In genomic region chr7:85897967-85898366, GRCh38 we compare ENCODE assay signal across 28 cellular contexts.
"Had no signal": no experiment of that assay in that cellular context is flagged by ENCODE, and none has a peak within 500 bp of the region (broad histone marks: within the 10 kb centered on the region; RNA-seq: fewer than 3 reads in every experiment).

No MANE protein-coding gene starts in this region.

- H3K36me3 ChIP-seq: adrenal gland, esophagus muscularis mucosa, gastrocnemius medialis, heart left ventricle had no signal

- ATAC-seq: activated CD4-positive, alpha-beta T cell treated with anti-CD3 and anti-CD28 coated beads for 36 hours; activated CD8-positive, alpha-beta memory T cell treated with anti-CD3 and anti-CD28 coated beads, Interleukin-2, amount 10 ng/mL, durations not matched to agents 7 days and 5 days; activated CD8-positive, alpha-beta T cell treated with anti-CD3 and anti-CD28 coated beads, Interleukin-2, amount 10 ng/mL, durations not matched to agents 7 days and 5 days; activated naive CD8-positive, alpha-beta T cell treated with anti-CD3 and anti-CD28 coated beads, Interleukin-2, amount 50 U/mL, for 24 hours; body of pancreas; effector memory CD8-positive, alpha-beta T cell; foreskin keratinocyte; gastrocnemius medialis; heart left ventricle had no signal

- H3K9me3 ChIP-seq: adrenal gland, body of pancreas, esophagus muscularis mucosa, gastrocnemius medialis, heart left ventricle had no signal

- H3K4me3 ChIP-seq: adrenal gland, body of pancreas, esophagus muscularis mucosa, gastrocnemius medialis, heart left ventricle had no signal

- H3K27me3 ChIP-seq: adrenal gland, body of pancreas, esophagus muscularis mucosa, foreskin keratinocyte, gastrocnemius medialis, heart left ventricle had no signal

- H3K4me1 ChIP-seq: adrenal gland, body of pancreas, esophagus muscularis mucosa, foreskin keratinocyte, gastrocnemius medialis, heart left ventricle had no signal

- DNase-seq: activated CD4-positive, alpha-beta memory T cell treated with anti-CD3 and anti-CD28 coated beads for 36 hours; activated CD4-positive, alpha-beta T cell treated with anti-CD3 and anti-CD28 coated beads for 36 hours; activated CD4-positive, alpha-beta T cell treated with anti-CD3 and anti-CD28 coated beads, Interleukin-2, amount 10 ng/mL, durations not matched to agents 24 days and 14 days; activated CD4-positive, CD25-positive, alpha-beta regulatory T cell; activated CD4-positive, CD25-positive, alpha-beta regulatory T cell treated with anti-CD3 and anti-CD28 coated beads, Interleukin-2, amount 50 U/mL, for 72 hours; activated CD8-positive, alpha-beta memory T cell treated with anti-CD3 and anti-CD28 coated beads, Interleukin-2, amount 10 ng/mL, durations not matched to agents 7 days and 5 days; activated CD8-positive, alpha-beta memory T cell treated with anti-CD3 and anti-CD28 coated beads, Interleukin-2, amount 50 U/mL, for 4 hours; activated CD8-positive, alpha-beta T cell treated with anti-CD3 and anti-CD28 coated beads, Interleukin-2, amount 10 ng/mL, durations not matched to agents 7 days and 5 days; activated naive CD4-positive, alpha-beta T cell treated with anti-CD3 and anti-CD28 coated beads for 36 hours; activated naive CD8-positive, alpha-beta T cell treated with anti-CD3 and anti-CD28 coated beads for 36 hours; activated naive CD8-positive, alpha-beta T cell treated with anti-CD3 and anti-CD28 coated beads, Interleukin-2, amount 50 U/mL, for 24 hours; activated T-cell treated with anti-CD3 and anti-CD28 coated beads, Interleukin-2, amount 50 U/mL, for 1 hour; activated T-cell treated with anti-CD3 and anti-CD28 coated beads, Interleukin-2, amount 50 U/mL, for 48 hours; adrenal gland; amygdala; aorta; body of pancreas; cortex of kidney; dermis blood vessel endothelial cell; effector CD4-positive, alpha-beta T cell; effector memory CD8-positive, alpha-beta T cell; erythroblast; foreskin keratinocyte; gastrocnemius medialis; glutamatergic neuron; heart left ventricle; T-helper 2 cell had no signal

- H3K27ac ChIP-seq: adrenal gland, body of pancreas, esophagus muscularis mucosa, foreskin keratinocyte, gastrocnemius medialis, heart left ventricle had no signal
